Comparison of ENCODE assay signal across 9 cellular contexts in genomic region chr16:56950881-56951771, GRCh38. TPM values are rescaled to one million over a fixed set of nuclear protein-coding genes. Genes with fewer than 3 reads are reported as not detected.
DNase-seq lines count a peak whose midpoint lies in the region; ATAC-seq and TF ChIP-seq lines count a peak whose summit lies in the region.
"Had no signal": no experiment of that assay in that cellular context is flagged by ENCODE, and none has a peak within 500 bp of the region (broad histone marks: within the 10 kb centered on the region; RNA-seq: fewer than 3 reads in every experiment).

No MANE protein-coding gene starts in this region.

- no peaks in the 10 kb centered on the region for H3K9me3 Mint-ChIP-seq in activated T-helper 2 cell treated with anti-CD3 and anti-CD28 coated beads, Interferon-gamma antibody, Interleukin-2, Interleukin-4, amounts not matched to agents 10 μg/mL and 5 μg/mL and 100 μg/mL, durations not matched to agents 14 hours and 24 hours and 36 hours
- peaks cover 8% of the 10 kb centered on the region for H3K9me3 Mint-ChIP-seq in glutamatergic neuron (ENCODE audit: unreplicated experiment)

- H3K36me3 ChIP-seq in BE2C (no peaks in the 10 kb centered on the region), OCI-LY7 (ENCODE audit: insufficient read depth, low read length) (peaks cover 24% of the 10 kb centered on the region), smooth muscle cell (ENCODE audit: low read depth) (no peaks in the 10 kb centered on the region)

- H3K27ac Mint-ChIP-seq in activated T-helper 2 cell treated with anti-CD3 and anti-CD28 coated beads, Interferon-gamma antibody, Interleukin-2, Interleukin-4, amounts not matched to agents 10 μg/mL and 5 μg/mL and 100 μg/mL, durations not matched to agents 14 hours and 24 hours and 36 hours = peak overlapping the region; percentile 4
- peak overlapping the region; percentile 41 for H3K27ac Mint-ChIP-seq in glutamatergic neuron (ENCODE audit: unreplicated experiment)

- no TSS peak for BruUV-seq in OCI-LY7 (replicated peaks; lab: Mats Ljungman, UMichigan)

- peaks cover 5% of the 10 kb centered on the region for H3F3A ChIP-seq in smooth muscle cell (ENCODE audit: low read depth)

- peaks cover 8% of the 10 kb centered on the region for H3K36me3 Mint-ChIP-seq in activated T-helper 2 cell treated with anti-CD3 and anti-CD28 coated beads, Interferon-gamma antibody, Interleukin-2, Interleukin-4, amounts not matched to agents 10 μg/mL and 5 μg/mL and 100 μg/mL, durations not matched to agents 14 hours and 24 hours and 36 hours (ENCODE audit: low read depth)
- no peaks in the 10 kb centered on the region for H3K36me3 Mint-ChIP-seq in glutamatergic neuron (ENCODE audit: unreplicated experiment)

- peak overlapping the region; percentile 49; the same call in 1 of the 2 replicates for H2AFZ ChIP-seq in OCI-LY7 (ENCODE audit: low read length)
- no peak overlapping the region for H2AFZ ChIP-seq in smooth muscle cell (ENCODE audit: low read depth)

- H4K20me1 ChIP-seq in OCI-LY7 (ENCODE audit: insufficient read depth, low read length) = no peaks in the 10 kb centered on the region
- no peaks in the 10 kb centered on the region for H4K20me1 ChIP-seq in smooth muscle cell (ENCODE audit: low read depth)

- H3K4me1 ChIP-seq in BE2C (no peaks in the 10 kb centered on the region), OCI-LY7 (ENCODE audit: insufficient read depth, low read length, poor library complexity, severe bottlenecking) (peaks cover 36% of the 10 kb centered on the region), smooth muscle cell (ENCODE audit: low read depth) (no peaks in the 10 kb centered on the region)

- H3K27ac ChIP-seq in OCI-LY7 (ENCODE audit: low read depth, low read length, poor library complexity, severe bottlenecking) = peak overlapping the region; percentile 72
- H3K27ac ChIP-seq in smooth muscle cell (ENCODE audit: low read depth) = no peak overlapping the region

- POLR2A ChIA-PET in OCI-LY7 (lab: Charles Lee) = interaction anchor here (0.8 to 2.6 kb wide), 15 partner anchors 10 to 111 kb away, joined by 3 to 11 read pairs (median 5); partner anchors contain the start of gene NLRC5

- intact Hi-C loops in OCI-LY7 (cut with micrococcal nuclease; ENCODE audit: unreplicated experiment) = loop anchor here (1.0 to 2.0 kb wide), 3 partner anchors 38 to 158 kb away; no protein-coding TSS in a partner anchor
- intact Hi-C loops in activated T-helper 2 cell treated with anti-CD3 and anti-CD28 coated beads, Interferon-gamma antibody, Interleukin-2, Interleukin-4, amounts not matched to agents 10 μg/mL and 5 μg/mL and 100 μg/mL, durations not matched to agents 14 hours and 24 hours and 36 hours (cut with micrococcal nuclease) = loop anchor here (1.0 kb wide), 1 partner anchor 84 kb away; no protein-coding TSS in a partner anchor

- H3K9me3 ChIP-seq in BE2C = no peaks in the 10 kb centered on the region; the same call in 1 of the 2 replicates
- no peaks in the 10 kb centered on the region for H3K9me3 ChIP-seq in OCI-LY7 (ENCODE audit: low read length)
- no peaks in the 10 kb centered on the region for H3K9me3 ChIP-seq in smooth muscle cell (replicated peaks; ENCODE audit: low read depth)

- H3K4me3 ChIP-seq in BE2C (ENCODE audit: low read depth, low read length) (no peak overlapping the region), OCI-LY7 (ENCODE audit: low read depth, low read length, poor library complexity, severe bottlenecking) (peak overlapping the region; percentile 27), smooth muscle cell (no peak overlapping the region)

- H3K9ac ChIP-seq in smooth muscle cell (ENCODE audit: low read depth) = no peak overlapping the region

- DNase-seq in BE2C (peak; percentile 79), OCI-LY7 (ENCODE audit: low spot score) (peak; percentile 90), glutamatergic neuron (peak; percentile 65), smooth muscle cell (lab: John Stamatoyannopoulos, UW; ENCODE audit: unreplicated experiment) (no peak), inferior parietal cortex (ENCODE audit: extremely low spot score) (no peak)
- peak; percentile 37 for DNase-seq in activated T-helper 2 cell treated with anti-CD3 and anti-CD28 coated beads, Interferon-gamma antibody, Interleukin-2, Interleukin-4, amounts not matched to agents 10 μg/mL and 5 μg/mL and 100 μg/mL, durations not matched to agents 14 hours and 24 hours and 36 hours (ENCODE audit: low spot score)

- ATAC-seq in GM18511 (IDR thresholded peaks at IDR 0.05; ENCODE audit: unreplicated experiment) (peak; percentile 74), HG03097 (IDR thresholded peaks at IDR 0.05; ENCODE audit: low FRiP score, unreplicated experiment) (peak; percentile 56)

- no peak overlapping the region for H3K4me3 Mint-ChIP-seq in activated T-helper 2 cell treated with anti-CD3 and anti-CD28 coated beads, Interferon-gamma antibody, Interleukin-2, Interleukin-4, amounts not matched to agents 10 μg/mL and 5 μg/mL and 100 μg/mL, durations not matched to agents 14 hours and 24 hours and 36 hours (ENCODE audit: low read depth)
- H3K4me3 Mint-ChIP-seq in glutamatergic neuron (ENCODE audit: unreplicated experiment) = no peak overlapping the region

- H3K27me3 Mint-ChIP-seq in activated T-helper 2 cell treated with anti-CD3 and anti-CD28 coated beads, Interferon-gamma antibody, Interleukin-2, Interleukin-4, amounts not matched to agents 10 μg/mL and 5 μg/mL and 100 μg/mL, durations not matched to agents 14 hours and 24 hours and 36 hours (ENCODE audit: low read depth) = no peaks in the 10 kb centered on the region
- H3K27me3 Mint-ChIP-seq in glutamatergic neuron (ENCODE audit: unreplicated experiment) = peaks cover 4% of the 10 kb centered on the region

- TF ChIP-seq CTCF in BE2C (IDR thresholded peaks at IDR 0.05; ENCODE audit: low read depth, low read length) = peak; percentile 86
- peak; percentile 89 for TF ChIP-seq CTCF in OCI-LY7 (conservative IDR thresholded peaks at IDR 0.05; ENCODE audit: low read length)
- no peak for TF ChIP-seq CTCF in glutamatergic neuron (IDR thresholded peaks at IDR 0.05; ENCODE audit: partially characterized antibody, unreplicated experiment)
- peak; percentile 39 for TF ChIP-seq CTCF in smooth muscle cell (IDR thresholded peaks at IDR 0.05; ENCODE audit: borderline replicate concordance, insufficient read depth, poor library complexity, severe bottlenecking)

- H3K27me3 ChIP-seq in BE2C (no peaks in the 10 kb centered on the region), smooth muscle cell (ENCODE audit: low read depth) (no peaks in the 10 kb centered on the region)

- H3K79me2 ChIP-seq in OCI-LY7 (ENCODE audit: insufficient read depth, low read depth, low read length) = no peaks in the 10 kb centered on the region
- H3K79me2 ChIP-seq in smooth muscle cell (ENCODE audit: low read depth) = no peaks in the 10 kb centered on the region

- WGBS in smooth muscle cell (ENCODE audit: low lambda C conversion rate) = 72% methylated on average over 14 of the region's 15 CpGs

- no peaks in the 10 kb centered on the region for H3K9me2 ChIP-seq in OCI-LY7 (ENCODE audit: insufficient read depth, low read length)

- peaks cover 15% of the 10 kb centered on the region for H3K4me1 Mint-ChIP-seq in activated T-helper 2 cell treated with anti-CD3 and anti-CD28 coated beads, Interferon-gamma antibody, Interleukin-2, Interleukin-4, amounts not matched to agents 10 μg/mL and 5 μg/mL and 100 μg/mL, durations not matched to agents 14 hours and 24 hours and 36 hours (ENCODE audit: low read depth)
- H3K4me1 Mint-ChIP-seq in glutamatergic neuron (ENCODE audit: low read depth, unreplicated experiment) = no peaks in the 10 kb centered on the region

- peak overlapping the region; percentile 74 for H3K4me2 ChIP-seq in OCI-LY7 (ENCODE audit: low read length)
- H3K4me2 ChIP-seq in smooth muscle cell = no peak overlapping the region

- CTCF ChIA-PET in OCI-LY7 (lab: Charles Lee; ENCODE audit: unreplicated experiment) = interaction anchor here (0.7 to 2.2 kb wide), 5 partner anchors 11 to 93 kb away, joined by 3 to 12 read pairs (median 4); partner anchors contain the start of gene CETP

RNA-seq across cellular contexts. Expression of gene CETP, which starts 10.6 kb away (rescaled TPM):
- not detected for polyA plus RNA-seq in BE2C (2012; ENCODE audit: insufficient read depth, insufficient read length, low read depth)
- total RNA-seq in OCI-LY7 (2014; rRNA removed; shearing (Covaris generic)) = 0.54 and 0.67 TPM in 2 replicates
- total RNA-seq in OCI-LY7 (2022) (0.41 and 0.65 TPM in 2 replicates), glutamatergic neuron (ENCODE audit: unreplicated experiment) (not detected), smooth muscle cell (not detected in 2 replicates)
- total RNA-seq in activated T-helper 2 cell treated with anti-CD3 and anti-CD28 coated beads, Interferon-gamma antibody, Interleukin-2, Interleukin-4, amounts not matched to agents 10 μg/mL and 5 μg/mL and 100 μg/mL, durations not matched to agents 14 hours and 24 hours and 36 hours = not detected in 2 replicates
- polyA plus RNA-seq in smooth muscle cell = 0.22 TPM in 1 of 2 replicates, not detected in the other
- total RNA-seq: renal cortical epithelial cell had no signal

RNA-seq across cellular contexts. Expression of gene HERPUD1, which starts 19.2 kb away (rescaled TPM):
- 191 TPM for polyA plus RNA-seq in BE2C (2012; ENCODE audit: insufficient read depth, insufficient read length, low read depth)
- total RNA-seq in OCI-LY7 (2014; rRNA removed; shearing (Covaris generic)) = 121 and 140 TPM in 2 replicates
- total RNA-seq in OCI-LY7 (2022) (294 and 342 TPM in 2 replicates), glutamatergic neuron (ENCODE audit: unreplicated experiment) (160 TPM), smooth muscle cell (278 and 291 TPM in 2 replicates)
- total RNA-seq in activated T-helper 2 cell treated with anti-CD3 and anti-CD28 coated beads, Interferon-gamma antibody, Interleukin-2, Interleukin-4, amounts not matched to agents 10 μg/mL and 5 μg/mL and 100 μg/mL, durations not matched to agents 14 hours and 24 hours and 36 hours = 172 and 175 TPM in 2 replicates
- 222 and 253 TPM in 2 replicates for polyA plus RNA-seq in smooth muscle cell

RNA-seq across cellular contexts. Expression of gene NLRC5, which starts 38.2 kb away (rescaled TPM):
- polyA plus RNA-seq in BE2C (2012; ENCODE audit: insufficient read depth, insufficient read length, low read depth) = 11.6 TPM
- total RNA-seq in OCI-LY7 (2014; rRNA removed; shearing (Covaris generic)) = 156 and 199 TPM in 2 replicates
- total RNA-seq in OCI-LY7 (2022) (305 and 310 TPM in 2 replicates), glutamatergic neuron (ENCODE audit: unreplicated experiment) (1.5 TPM), smooth muscle cell (3.5 and 21.4 TPM in 2 replicates)
- total RNA-seq in activated T-helper 2 cell treated with anti-CD3 and anti-CD28 coated beads, Interferon-gamma antibody, Interleukin-2, Interleukin-4, amounts not matched to agents 10 μg/mL and 5 μg/mL and 100 μg/mL, durations not matched to agents 14 hours and 24 hours and 36 hours = 166 and 169 TPM in 2 replicates
- polyA plus RNA-seq in smooth muscle cell = 4.2 and 5.8 TPM in 2 replicates

Comparison
In these comparisons a context has a peak if more than half of its experiments do, and no peak if none do; other contexts are left out.
1. DNase-seq: peak in BE2C (single experiment), OCI-LY7 (single experiment), activated T-helper 2 cell treated with anti-CD3 and anti-CD28 coated beads, Interferon-gamma antibody, Interleukin-2, Interleukin-4, amounts not matched to agents 10 μg/mL and 5 μg/mL and 100 μg/mL, durations not matched to agents 14 hours and 24 hours and 36 hours (single experiment) and glutamatergic neuron (single experiment); none in smooth muscle cell (single experiment) and inferior parietal cortex (single experiment).